ENCODE assay signal across 8 cellular contexts in genomic region chr17:75856062-75856681, GRCh38. TPM values are rescaled to one million over a fixed set of nuclear protein-coding genes. Genes with fewer than 3 reads are reported as not detected.
DNase-seq lines count a peak whose midpoint lies in the region; ATAC-seq and TF ChIP-seq lines count a peak whose summit lies in the region.

No MANE protein-coding gene starts in this region.

- 2 to 3% methylated on average over 23 to 24 of the region's 24 CpGs for WGBS in esophagus, 2 donors

- H3K4me3 Mint-ChIP-seq in neural crest cell, result no peak overlapping the region

- peaks cover 3% of the 10 kb centered on the region in 2 donors for H3K36me3 ChIP-seq in esophagus (ENCODE audit: control insufficient read depth in 2 of 2, insufficient read depth in 2 of 2, low read length in 1 of 2)

- H3K27ac Mint-ChIP-seq in neural crest cell (ENCODE audit: unreplicated experiment), result peak overlapping the region; percentile 79

- H3K36me3 Mint-ChIP-seq in neural crest cell (ENCODE audit: low read depth), result no peaks in the 10 kb centered on the region

- H3K9me3 Mint-ChIP-seq in neural crest cell, result no peaks in the 10 kb centered on the region

- TF ChIP-seq CTCF in neural crest cell (conservative IDR thresholded peaks at IDR 0.05), result no peak

- H3K27me3 ChIP-seq in esophagus (ENCODE audit: control insufficient read depth in 1 of 2, insufficient read depth in 2 of 2, low read length in 2 of 2), result no peaks in the 10 kb centered on the region

- H3K9me3 ChIP-seq in esophagus (ENCODE audit: control insufficient read depth in 2 of 2, insufficient read depth in 1 of 2, low read depth in 1 of 2, low read length in 1 of 2), result no peaks in the 10 kb centered on the region

- DNase-seq in G401 (ENCODE audit: low spot score) (peak; percentile 56), SK-MEL-5 (ENCODE audit: low read depth, low spot score) (peak; percentile 64), neural crest cell (ENCODE audit: low read depth, low spot score) (peak; percentile 55), DMS153 treated with DMSO at 0.1 percent for 48 hours (lab: John Stamatoyannopoulos, UW; ENCODE audit: unreplicated experiment) (no peak), GM03348 (ENCODE audit: low spot score) (no peak)

- ATAC-seq in HG02623 (IDR thresholded peaks at IDR 0.05; ENCODE audit: unreplicated experiment), result peak; percentile 17
- ATAC-seq in HG02885 (IDR thresholded peaks at IDR 0.05; ENCODE audit: poor library complexity, unreplicated experiment), result no peak

- peaks cover 13% of the 10 kb centered on the region for H3K4me1 Mint-ChIP-seq in neural crest cell

- H3K4me1 ChIP-seq in esophagus (ENCODE audit: control insufficient read depth in 2 of 2, insufficient read depth in 2 of 2, low read length in 1 of 2), result peaks cover 0 to 8% of the 10 kb centered on the region in 2 donors

- H3K4me3 ChIP-seq in esophagus (ENCODE audit: low read depth in 1 of 2, low read length in 2 of 2), result peak overlapping the region; percentile 82 to 95

- in situ Hi-C loops in G401 (cut with HindIII; ENCODE audit: low sequenced_read_pairs) (no loop called here), SK-MEL-5 (cut with HindIII; ENCODE audit: low pct_unique_long_range_greater_than_20kb, low sequenced_read_pairs) (no loop called here)

- peak overlapping the region; percentile 95 to 98 for H3K27ac ChIP-seq in esophagus (ENCODE audit: low read depth in 2 of 2, low read length in 1 of 2)

- no peaks in the 10 kb centered on the region for H3K27me3 Mint-ChIP-seq in neural crest cell (ENCODE audit: low read depth)

RNA-seq across cellular contexts. Expression of gene WBP2, which starts 1.0 kb away (rescaled TPM):
- total RNA-seq in G401 (2014; rRNA removed; shearing (Covaris generic)), result 18.6 and 18.7 TPM in 2 replicates
- total RNA-seq in SK-MEL-5 (2014; rRNA removed; shearing (Covaris generic)), result 49.5 and 67.9 TPM in 2 replicates
- polyA plus RNA-seq in SK-MEL-5 (2015; cell fraction: cytosol; rRNA removed), result 214 and 237 TPM in 2 replicates
- polyA plus RNA-seq in SK-MEL-5 (2015; cell fraction: nucleus; rRNA removed), result 179 and 186 TPM in 2 replicates
- polyA plus RNA-seq in esophagus, result 10 to 100 TPM; 65.1 to 65.9 TPM
- 49.3 and 53.3 TPM in 2 replicates for total RNA-seq in neural crest cell

RNA-seq across cellular contexts. Expression of gene UNC13D, which starts 12.0 kb away (rescaled TPM):
- 2.8 and 6.0 TPM in 2 replicates for total RNA-seq in G401 (2014; rRNA removed; shearing (Covaris generic))
- total RNA-seq in SK-MEL-5 (2014; rRNA removed; shearing (Covaris generic)), result 1.3 and 1.8 TPM in 2 replicates
- polyA plus RNA-seq in SK-MEL-5 (2015; cell fraction: cytosol; rRNA removed), result 1.5 and 2.7 TPM in 2 replicates
- polyA plus RNA-seq in SK-MEL-5 (2015; cell fraction: nucleus; rRNA removed), result 2.4 and 10.2 TPM in 2 replicates
- polyA plus RNA-seq in esophagus, result 10 to 100 TPM; 21.0 to 22.4 TPM
- 1.1 and 3.1 TPM in 2 replicates for total RNA-seq in neural crest cell

RNA-seq across cellular contexts. Expression of gene TRIM47, which starts 22.2 kb away (rescaled TPM):
- total RNA-seq in G401 (2014; rRNA removed; shearing (Covaris generic)), result 2.1 and 2.7 TPM in 2 replicates
- total RNA-seq in SK-MEL-5 (2014; rRNA removed; shearing (Covaris generic)), result 7.3 and 8.1 TPM in 2 replicates
- polyA plus RNA-seq in SK-MEL-5 (2015; cell fraction: cytosol; rRNA removed), result 15.1 and 19.4 TPM in 2 replicates
- 17.8 and 28.5 TPM in 2 replicates for polyA plus RNA-seq in SK-MEL-5 (2015; cell fraction: nucleus; rRNA removed)
- polyA plus RNA-seq in esophagus, result 10 to 100 TPM; 20.4 to 21.7 TPM
- total RNA-seq in neural crest cell, result 0.91 and 1.9 TPM in 2 replicates

RNA-seq across cellular contexts. Expression of gene TRIM65, which starts 40.6 kb away (rescaled TPM):
- total RNA-seq in G401 (2014; rRNA removed; shearing (Covaris generic)), result 37.5 and 41.7 TPM in 2 replicates
- total RNA-seq in SK-MEL-5 (2014; rRNA removed; shearing (Covaris generic)), result 53.5 and 56.5 TPM in 2 replicates
- polyA plus RNA-seq in SK-MEL-5 (2015; cell fraction: cytosol; rRNA removed), result 71.7 and 103 TPM in 2 replicates
- 67.5 and 73.8 TPM in 2 replicates for polyA plus RNA-seq in SK-MEL-5 (2015; cell fraction: nucleus; rRNA removed)
- polyA plus RNA-seq in esophagus, result 10 to 100 TPM in 1 of 2 donors, 1 to 10 TPM in 1; 9.8 to 19.8 TPM
- 23.3 and 27.4 TPM in 2 replicates for total RNA-seq in neural crest cell

RNA-seq across cellular contexts. Expression of gene MRPL38, which starts 48.5 kb away (rescaled TPM):
- 102 and 134 TPM in 2 replicates for total RNA-seq in G401 (2014; rRNA removed; shearing (Covaris generic))
- 47.6 and 57.4 TPM in 2 replicates for total RNA-seq in SK-MEL-5 (2014; rRNA removed; shearing (Covaris generic))
- polyA plus RNA-seq in SK-MEL-5 (2015; cell fraction: cytosol; rRNA removed), result 151 and 161 TPM in 2 replicates
- polyA plus RNA-seq in SK-MEL-5 (2015; cell fraction: nucleus; rRNA removed), result 317 and 374 TPM in 2 replicates
- polyA plus RNA-seq in esophagus, result 10 to 100 TPM; 51.7 to 65.8 TPM
- total RNA-seq in neural crest cell, result 111 and 115 TPM in 2 replicates

Comparison
In these comparisons a context has a peak if more than half of its experiments do, and no peak if none do; other contexts are left out.
1. DNase-seq: peak in G401 (single experiment), SK-MEL-5 (single experiment) and neural crest cell (single experiment); none in DMS153 treated with DMSO at 0.1 percent for 48 hours (single experiment) and GM03348 (single experiment).